9 cellular contexts compared by ENCODE assay signal in genomic region chr2:200944467-200945394, GRCh38. TPM values are rescaled to one million over a fixed set of nuclear protein-coding genes. Genes with fewer than 3 reads are reported as not detected.
DNase-seq lines count a peak whose midpoint lies in the region; ATAC-seq and TF ChIP-seq lines count a peak whose summit lies in the region.
"Had no signal": no experiment of that assay in that cellular context is flagged by ENCODE, and none has a peak within 500 bp of the region (broad histone marks: within the 10 kb centered on the region; RNA-seq: fewer than 3 reads in every experiment).

No MANE protein-coding gene starts in this region.

- no peak overlapping the region for H3K27ac ChIP-seq in CD8-positive, alpha-beta T cell (ENCODE audit: low read depth, low read length)

- H3K4me3 ChIP-seq in CD8-positive, alpha-beta T cell (ENCODE audit: low read depth, low read length): no peak overlapping the region

- DNase-seq in CD8-positive, alpha-beta T cell: peak in 1 of 7 experiments; percentile 22
- DNase-seq in NCI-H226 (peak; percentile 80), amniotic epithelial cell (ENCODE audit: low read depth) (peak; percentile 85), osteocyte (ENCODE audit: extremely low spot score, unreplicated experiment) (no peak), WTC11 (ENCODE audit: low spot score) (no peak), islet precursor cell (no peak)
- DNase-seq: activated B cell treated with CpG ODN at 0.5 μM for 24 hours had no signal

- ATAC-seq in CD8-positive, alpha-beta T cell: no peak
- ATAC-seq in HG02610 (IDR thresholded peaks at IDR 0.05; ENCODE audit: unreplicated experiment) (no peak), HG03565 (IDR thresholded peaks at IDR 0.05; ENCODE audit: unreplicated experiment) (no peak), WTC11 (no peak)

- CTCF ChIA-PET in CD8-positive, alpha-beta T cell (lab: Charles Lee): interaction anchor here (0.7 kb wide), 1 partner anchor 124 kb away, joined by 3 read pairs; no protein-coding TSS in a partner anchor
- CTCF ChIA-PET in WTC11 (lab: Charles Lee): interaction anchor here (0.8 kb wide), 1 partner anchor 213 kb away, joined by 3 read pairs; no protein-coding TSS in a partner anchor

- H3K4me3 Mint-ChIP-seq in CD8-positive, alpha-beta T cell: no peak overlapping the region
- H3K4me3 Mint-ChIP-seq in osteocyte (ENCODE audit: unreplicated experiment) (no peak overlapping the region), WTC11 (no peak overlapping the region)
- H3K4me3 Mint-ChIP-seq: activated B cell treated with CpG ODN at 0.5 μM for 24 hours had no signal

- no peak for TF ChIP-seq CTCF in CD8-positive, alpha-beta T cell (IDR thresholded peaks at IDR 0.05)
- TF ChIP-seq CTCF in osteocyte (IDR thresholded peaks at IDR 0.05) (no peak), WTC11 (IDR thresholded peaks at IDR 0.05) (no peak)

- peaks cover 1% of the 10 kb centered on the region for H3K4me1 Mint-ChIP-seq in CD8-positive, alpha-beta T cell (ENCODE audit: low read depth)
- H3K4me1 Mint-ChIP-seq in osteocyte (ENCODE audit: unreplicated experiment) (peaks cover 13% of the 10 kb centered on the region), WTC11 (no peaks in the 10 kb centered on the region)
- H3K4me1 Mint-ChIP-seq: activated B cell treated with CpG ODN at 0.5 μM for 24 hours had no signal

- no peaks in the 10 kb centered on the region for H3K9me3 ChIP-seq in CD8-positive, alpha-beta T cell (ENCODE audit: low read length)

- POLR2A ChIA-PET in CD8-positive, alpha-beta T cell (lab: Charles Lee): interaction anchor here (0.5 to 1.1 kb wide), 3 partner anchors 11 to 250 kb away, joined by 4 to 7 read pairs (median 5); no protein-coding TSS in a partner anchor
- POLR2A ChIA-PET in WTC11 (lab: Charles Lee): no interaction called here

- peak overlapping the region; percentile 41 for H3K27ac Mint-ChIP-seq in CD8-positive, alpha-beta T cell
- H3K27ac Mint-ChIP-seq in osteocyte (ENCODE audit: unreplicated experiment): peak overlapping the region; percentile 89
- no peak overlapping the region for H3K27ac Mint-ChIP-seq in WTC11
- H3K27ac Mint-ChIP-seq: activated B cell treated with CpG ODN at 0.5 μM for 24 hours had no signal

- H3K4me1 ChIP-seq in CD8-positive, alpha-beta T cell (ENCODE audit: insufficient read depth, low read length): no peaks in the 10 kb centered on the region

- no peaks in the 10 kb centered on the region for H3K27me3 Mint-ChIP-seq in CD8-positive, alpha-beta T cell (ENCODE audit: low read depth)
- H3K27me3 Mint-ChIP-seq in osteocyte (ENCODE audit: unreplicated experiment) (no peaks in the 10 kb centered on the region), WTC11 (ENCODE audit: low read depth) (no peaks in the 10 kb centered on the region)
- H3K27me3 Mint-ChIP-seq: activated B cell treated with CpG ODN at 0.5 μM for 24 hours had no signal

- H3K36me3 Mint-ChIP-seq in CD8-positive, alpha-beta T cell: peaks cover 75% of the 10 kb centered on the region
- peaks cover 30% of the 10 kb centered on the region for H3K36me3 Mint-ChIP-seq in osteocyte (ENCODE audit: unreplicated experiment)
- peaks cover 57% of the 10 kb centered on the region for H3K36me3 Mint-ChIP-seq in WTC11

- intact Hi-C loops in CD8-positive, alpha-beta T cell (cut with DNase I, micrococcal nuclease): no loop called here

- no peaks in the 10 kb centered on the region for H3K27me3 ChIP-seq in CD8-positive, alpha-beta T cell (ENCODE audit: insufficient read depth, low read length)

- peaks cover 20% of the 10 kb centered on the region for H3K36me3 ChIP-seq in CD8-positive, alpha-beta T cell (ENCODE audit: insufficient read depth, low read length)

- no peaks in the 10 kb centered on the region for H3K9me3 Mint-ChIP-seq in CD8-positive, alpha-beta T cell
- H3K9me3 Mint-ChIP-seq in osteocyte (ENCODE audit: unreplicated experiment) (no peaks in the 10 kb centered on the region), WTC11 (no peaks in the 10 kb centered on the region)
- H3K9me3 Mint-ChIP-seq: activated B cell treated with CpG ODN at 0.5 μM for 24 hours had no signal

TF ChIP-seq in WTC11, 78 proteins besides CTCF, POLR2A, EP300 and RAD21:
- TF ChIP-seq TP53 (CRISPR knock-in tag; IDR thresholded peaks at IDR 0.05) (no peak), NFATC4 (CRISPR knock-in tag; IDR thresholded peaks at IDR 0.05) (no peak), SMAD3 (CRISPR knock-in tag; IDR thresholded peaks at IDR 0.05; ENCODE audit: borderline replicate concordance) (no peak), ATF6 (CRISPR knock-in tag; IDR thresholded peaks at IDR 0.05) (no peak), USF2 (CRISPR knock-in tag; IDR thresholded peaks at IDR 0.05) (no peak), FOXP4 (CRISPR knock-in tag; IDR thresholded peaks at IDR 0.05) (no peak)
TF ChIP-seq in WTC11: peak in this region for 0.

RNA-seq across cellular contexts. Expression of gene ORC2, which starts 18.7 kb away (rescaled TPM):
- total RNA-seq in CD8-positive, alpha-beta T cell: 10 to 100 TPM; 17.7 to 21.3 TPM
- 24.0 and 25.5 TPM in 2 replicates for total RNA-seq in osteocyte
- total RNA-seq in WTC11 (2021): 54.9 to 57.9 TPM (median 56.0 TPM) in 3 replicates

RNA-seq across cellular contexts. Expression of gene NIF3L1, which starts 55.6 kb away (rescaled TPM):
- total RNA-seq in CD8-positive, alpha-beta T cell: 1 to 10 TPM; 3.8 to 4.9 TPM
- 22.6 and 23.1 TPM in 2 replicates for total RNA-seq in osteocyte
- 49.1 to 51.2 TPM (median 50.6 TPM) in 3 replicates for total RNA-seq in WTC11 (2021)

RNA-seq across cellular contexts. Expression of gene PPIL3, which starts 55.9 kb away (rescaled TPM):
- total RNA-seq in CD8-positive, alpha-beta T cell: 10 to 100 TPM; 48.6 to 51.0 TPM
- total RNA-seq in osteocyte: 49.7 and 50.8 TPM in 2 replicates
- 39.3 to 51.8 TPM (median 49.9 TPM) in 3 replicates for total RNA-seq in WTC11 (2021)

Comparison
In these comparisons a context has a peak if more than half of its experiments do, and no peak if none do; other contexts are left out.
1. DNase-seq: peak in NCI-H226 (single experiment) and amniotic epithelial cell (single experiment); none in osteocyte (single experiment), WTC11 (single experiment) and islet precursor cell (single experiment).